In the genomic region with DNA sequence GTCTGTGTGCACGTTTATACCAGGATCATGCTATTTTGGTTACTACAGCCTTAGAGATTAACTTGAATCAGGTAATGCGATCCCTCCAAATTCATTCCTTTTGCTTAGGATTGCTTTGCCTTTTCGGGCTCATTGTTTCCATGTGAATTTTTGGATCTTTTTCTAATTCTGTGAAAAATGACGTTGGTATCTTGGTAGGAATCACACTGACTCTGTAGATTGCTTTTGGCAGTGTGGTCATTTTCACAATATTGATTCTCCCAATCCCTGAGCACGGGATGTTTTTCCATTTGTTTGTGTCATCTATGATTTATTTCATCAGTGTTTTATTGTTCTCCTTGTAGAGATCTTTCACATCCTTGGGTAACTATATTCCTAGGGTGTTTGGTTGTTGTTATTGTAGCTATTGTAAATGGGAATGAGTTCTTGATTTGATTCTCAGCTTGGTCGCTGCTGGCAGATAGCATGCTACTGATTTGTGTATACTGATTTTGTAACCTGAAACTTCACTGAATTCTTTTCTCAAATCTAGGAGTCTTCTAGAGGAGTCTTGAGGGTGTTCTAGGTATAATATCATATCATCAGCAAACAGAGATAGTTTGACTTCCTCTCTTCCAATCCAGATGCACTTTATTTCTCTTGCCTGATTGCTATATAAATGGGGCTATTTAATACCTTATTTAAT, we compare ENCODE assay signal across 1 cellular context.
A peak's percentile ranks its signal among the peaks of the same experiment; 100 is the strongest.
TF ChIP-seq lines count a peak whose summit lies in the region.

No MANE protein-coding gene starts in this region.

TF ChIP-seq in GM12878, 131 proteins besides CTCF, POLR2A, EP300 and RAD21:
- TF ChIP-seq, protein P1, sequence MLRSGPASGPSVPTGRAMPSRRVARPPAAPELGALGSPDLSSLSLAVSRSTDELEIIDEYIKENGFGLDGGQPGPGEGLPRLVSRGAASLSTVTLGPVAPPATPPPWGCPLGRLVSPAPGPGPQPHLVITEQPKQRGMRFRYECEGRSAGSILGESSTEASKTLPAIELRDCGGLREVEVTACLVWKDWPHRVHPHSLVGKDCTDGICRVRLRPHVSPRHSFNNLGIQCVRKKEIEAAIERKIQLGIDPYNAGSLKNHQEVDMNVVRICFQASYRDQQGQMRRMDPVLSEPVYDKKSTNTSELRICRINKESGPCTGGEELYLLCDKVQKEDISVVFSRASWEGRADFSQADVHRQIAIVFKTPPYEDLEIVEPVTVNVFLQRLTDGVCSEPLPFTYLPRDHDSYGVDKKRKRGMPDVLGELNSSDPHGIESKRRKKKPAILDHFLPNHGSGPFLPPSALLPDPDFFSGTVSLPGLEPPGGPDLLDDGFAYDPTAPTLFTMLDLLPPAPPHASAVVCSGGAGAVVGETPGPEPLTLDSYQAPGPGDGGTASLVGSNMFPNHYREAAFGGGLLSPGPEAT (IDR thresholded peaks at IDR 0.05; ENCODE audit: low read depth): 0 out of 2 replicates have a peak, but pooled peaks have one; percentile 6
- TF ChIP-seq ZNF207 (IDR thresholded peaks at IDR 0.05; ENCODE audit: borderline replicate concordance): no peak
TF ChIP-seq in GM12878: peak in this region for 1.
